ENCODE assay signal across 1 cellular context in genomic region chr3:194194051-194194756, GRCh38.
A peak's percentile ranks its signal among the peaks of the same experiment; 100 is the strongest.
TF ChIP-seq lines count a peak whose summit lies in the region.

No MANE protein-coding gene starts in this region.

TF ChIP-seq in K562, 482 proteins besides CTCF, POLR2A, EP300 and RAD21 (continued from another document):
- peak in 1 of 2 experiments; percentile 36; a peak in 1 of 4 replicates for TF ChIP-seq ZNF639 (CRISPR knock-in tag; conservative IDR thresholded peaks at IDR 0.05 in 1 of 2, IDR thresholded peaks at IDR 0.05 in 1 of 2)
- no peak for TF ChIP-seq ZNF23 (CRISPR knock-in tag; IDR thresholded peaks at IDR 0.05)
- TF ChIP-seq ZBTB40 (IDR thresholded peaks at IDR 0.05), result peak; percentile 16; the same call in 1 of the 2 replicates
- TF ChIP-seq ZBTB40 (CRISPR knock-in tag; IDR thresholded peaks at IDR 0.05), result no peak
- TF ChIP-seq, protein P1, sequence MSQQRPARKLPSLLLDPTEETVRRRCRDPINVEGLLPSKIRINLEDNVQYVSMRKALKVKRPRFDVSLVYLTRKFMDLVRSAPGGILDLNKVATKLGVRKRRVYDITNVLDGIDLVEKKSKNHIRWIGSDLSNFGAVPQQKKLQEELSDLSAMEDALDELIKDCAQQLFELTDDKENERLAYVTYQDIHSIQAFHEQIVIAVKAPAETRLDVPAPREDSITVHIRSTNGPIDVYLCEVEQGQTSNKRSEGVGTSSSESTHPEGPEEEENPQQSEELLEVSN (IDR thresholded peaks at IDR 0.05; ENCODE audit: borderline replicate concordance in 1 of 2, extremely low read depth in 1 of 2, insufficient read depth in 1 of 2, insufficient read length in 1 of 2, low read depth in 1 of 2, low read length in 1 of 2, poor library complexity in 1 of 2, severe bottlenecking in 1 of 2), result peak in 1 of 2 experiments; percentile 47
- TF ChIP-seq ZKSCAN3 (CRISPR knock-in tag; IDR thresholded peaks at IDR 0.05), result no peak
- TF ChIP-seq MYC (IDR thresholded peaks at IDR 0.05; ENCODE audit: low read depth, low read length), result peak; percentile 56
- 0 out of 2 replicates have a peak, but pooled peaks have one; percentile 38 for TF ChIP-seq MYC (CRISPR knock-in tag; IDR thresholded peaks at IDR 0.05; ENCODE audit: borderline replicate concordance, low read depth)
- no peak for TF ChIP-seq SAFB (IDR thresholded peaks at IDR 0.05; ENCODE audit: borderline replicate concordance, low read depth, low read length)
- no peak for TF ChIP-seq ILF3 (IDR thresholded peaks at IDR 0.05; ENCODE audit: borderline replicate concordance)
- TF ChIP-seq EP400 (IDR thresholded peaks at IDR 0.05), result peak; percentile 47; the same call in 1 of the 2 replicates
- 0 out of 2 replicates have a peak, but pooled peaks have one; percentile 12 for TF ChIP-seq SMARCA4 (IDR thresholded peaks at IDR 0.05)
- no peak for TF ChIP-seq EZH2 (IDR thresholded peaks at IDR 0.05; ENCODE audit: borderline replicate concordance, low read depth, low read length)
- TF ChIP-seq SOX6 (IDR thresholded peaks at IDR 0.05), result no peak
- TF ChIP-seq ARHGAP35 (IDR thresholded peaks at IDR 0.05; ENCODE audit: partially characterized antibody), result peak; percentile 10
- TF ChIP-seq, protein P2, sequence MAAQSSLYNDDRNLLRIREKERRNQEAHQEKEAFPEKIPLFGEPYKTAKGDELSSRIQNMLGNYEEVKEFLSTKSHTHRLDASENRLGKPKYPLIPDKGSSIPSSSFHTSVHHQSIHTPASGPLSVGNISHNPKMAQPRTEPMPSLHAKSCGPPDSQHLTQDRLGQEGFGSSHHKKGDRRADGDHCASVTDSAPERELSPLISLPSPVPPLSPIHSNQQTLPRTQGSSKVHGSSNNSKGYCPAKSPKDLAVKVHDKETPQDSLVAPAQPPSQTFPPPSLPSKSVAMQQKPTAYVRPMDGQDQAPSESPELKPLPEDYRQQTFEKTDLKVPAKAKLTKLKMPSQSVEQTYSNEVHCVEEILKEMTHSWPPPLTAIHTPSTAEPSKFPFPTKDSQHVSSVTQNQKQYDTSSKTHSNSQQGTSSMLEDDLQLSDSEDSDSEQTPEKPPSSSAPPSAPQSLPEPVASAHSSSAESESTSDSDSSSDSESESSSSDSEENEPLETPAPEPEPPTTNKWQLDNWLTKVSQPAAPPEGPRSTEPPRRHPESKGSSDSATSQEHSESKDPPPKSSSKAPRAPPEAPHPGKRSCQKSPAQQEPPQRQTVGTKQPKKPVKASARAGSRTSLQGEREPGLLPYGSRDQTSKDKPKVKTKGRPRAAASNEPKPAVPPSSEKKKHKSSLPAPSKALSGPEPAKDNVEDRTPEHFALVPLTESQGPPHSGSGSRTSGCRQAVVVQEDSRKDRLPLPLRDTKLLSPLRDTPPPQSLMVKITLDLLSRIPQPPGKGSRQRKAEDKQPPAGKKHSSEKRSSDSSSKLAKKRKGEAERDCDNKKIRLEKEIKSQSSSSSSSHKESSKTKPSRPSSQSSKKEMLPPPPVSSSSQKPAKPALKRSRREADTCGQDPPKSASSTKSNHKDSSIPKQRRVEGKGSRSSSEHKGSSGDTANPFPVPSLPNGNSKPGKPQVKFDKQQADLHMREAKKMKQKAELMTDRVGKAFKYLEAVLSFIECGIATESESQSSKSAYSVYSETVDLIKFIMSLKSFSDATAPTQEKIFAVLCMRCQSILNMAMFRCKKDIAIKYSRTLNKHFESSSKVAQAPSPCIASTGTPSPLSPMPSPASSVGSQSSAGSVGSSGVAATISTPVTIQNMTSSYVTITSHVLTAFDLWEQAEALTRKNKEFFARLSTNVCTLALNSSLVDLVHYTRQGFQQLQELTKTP (IDR thresholded peaks at IDR 0.05; ENCODE audit: low read depth in 1 of 2, partially characterized antibody in 2 of 2), result peak in 1 of 2 experiments; percentile 28
- 0 out of 2 replicates have a peak, but pooled peaks have one; percentile 21 for TF ChIP-seq ELF4 (CRISPR knock-in tag; IDR thresholded peaks at IDR 0.05)
- TF ChIP-seq CGGBP1 (CRISPR knock-in tag; IDR thresholded peaks at IDR 0.05), result no peak
- TF ChIP-seq ZNF263 (CRISPR knock-in tag; IDR thresholded peaks at IDR 0.05; ENCODE audit: borderline replicate concordance), result 0 out of 2 replicates have a peak, but pooled peaks have one; percentile 62
- TF ChIP-seq NUFIP1 (IDR thresholded peaks at IDR 0.05; ENCODE audit: partially characterized antibody), result no peak
- TF ChIP-seq, protein P3, sequence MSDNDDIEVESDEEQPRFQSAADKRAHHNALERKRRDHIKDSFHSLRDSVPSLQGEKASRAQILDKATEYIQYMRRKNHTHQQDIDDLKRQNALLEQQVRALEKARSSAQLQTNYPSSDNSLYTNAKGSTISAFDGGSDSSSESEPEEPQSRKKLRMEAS (CRISPR knock-in tag; IDR thresholded peaks at IDR 0.05), result peak; percentile 61
- TF ChIP-seq ZBTB2 (IDR thresholded peaks at IDR 0.05), result 0 out of 2 replicates have a peak, but pooled peaks have one; percentile 30
- TF ChIP-seq BRD4 (IDR thresholded peaks at IDR 0.05), result peak; percentile 51; the same call in 1 of the 2 replicates
- TF ChIP-seq PRDM10 (IDR thresholded peaks at IDR 0.05; ENCODE audit: partially characterized antibody), result peak; percentile 58
